Comparison of ENCODE assay signal across 8 cellular contexts in the genomic region with DNA sequence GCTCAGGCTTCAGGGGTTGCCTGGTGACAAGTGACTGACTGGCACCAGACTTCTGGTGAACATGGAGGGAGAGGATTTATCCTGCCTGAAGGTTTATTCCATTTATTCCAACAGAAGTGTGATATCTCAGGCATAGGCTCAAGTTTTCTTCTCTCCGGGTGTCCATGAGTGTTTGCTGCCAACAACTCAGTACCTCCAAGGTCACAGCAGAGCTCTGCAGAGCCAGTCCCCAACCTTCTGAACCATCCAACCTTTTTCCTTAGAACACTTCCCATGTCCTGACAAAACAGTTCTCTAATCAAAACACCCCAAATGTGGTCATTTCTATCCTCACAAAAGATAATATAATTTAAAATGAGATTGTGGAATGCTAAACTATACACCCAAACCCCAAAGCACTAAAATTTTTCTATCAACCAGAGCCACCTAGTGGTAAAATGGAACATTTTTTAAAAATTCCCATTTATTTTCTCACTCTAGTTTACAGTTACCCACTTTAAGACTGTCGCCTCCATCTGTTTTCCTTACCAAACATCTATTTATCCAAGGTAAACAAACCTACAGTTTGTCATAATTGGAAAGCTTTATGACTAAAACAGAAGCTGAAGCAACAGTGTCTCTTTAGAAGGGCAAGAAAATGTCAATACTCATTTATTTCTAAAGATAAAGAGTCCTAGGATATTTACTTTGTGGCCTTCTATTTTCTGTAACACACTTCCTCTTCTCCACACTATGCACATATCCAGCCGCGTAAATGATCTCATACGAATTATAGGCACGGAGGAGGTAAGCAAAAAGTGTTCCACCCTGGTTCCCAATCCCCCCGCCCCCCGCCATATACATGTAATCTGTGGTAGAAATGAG. TPM values are rescaled to one million over a fixed set of nuclear protein-coding genes. Genes with fewer than 3 reads are reported as not detected.
DNase-seq lines count a peak whose midpoint lies in the region; ATAC-seq, FAIRE-seq and TF ChIP-seq lines count a peak whose summit lies in the region.

No MANE protein-coding gene starts in this region.

- no peak for TF ChIP-seq POLR2A in HepG2 (IDR thresholded peaks at IDR 0.05; ENCODE audit: insufficient read depth in 1 of 2, low read depth in 2 of 2, low read length in 2 of 2)

- H3K36me3 Mint-ChIP-seq in brain: no peaks in the 10 kb centered on the region

- H3K4me3 Mint-ChIP-seq in brain: no peak overlapping the region

- FAIRE-seq in HepG2 (lab: Jason Lieb, UNC): no peak

- intact Hi-C loops in HepG2 (cut with micrococcal nuclease; ENCODE audit: unreplicated experiment): loop anchor here (1.0 to 2.0 kb wide), 5 partner anchors 55 to 231 kb away; no protein-coding TSS in a partner anchor

- H3K4me3 ChIP-seq in HepG2 (replicated peaks in 1 of 3; ENCODE audit: insufficient read depth in 1 of 3, low read depth in 2 of 3, low read length in 3 of 3): no peak overlapping the region

- peak; percentile 67 for ATAC-seq in HepG2
- no peak for ATAC-seq in HG03135 (IDR thresholded peaks at IDR 0.05; ENCODE audit: unreplicated experiment)
- no peak for ATAC-seq in HG02840 (IDR thresholded peaks at IDR 0.05; ENCODE audit: low FRiP score, unreplicated experiment)

- POLR2A ChIA-PET in HepG2 (lab: Yijun Ruan, JAX): interaction anchor here (0.9 kb wide), 1 partner anchor 104 kb away, joined by 3 read pairs; a partner anchor contains a TSS

- no peak overlapping the region for H2AFZ ChIP-seq in HepG2 (ENCODE audit: low read length)

- no peaks in the 10 kb centered on the region for H3K36me3 ChIP-seq in HepG2 (replicated peaks in 1 of 2; ENCODE audit: control insufficient read depth in 1 of 2, insufficient read depth in 2 of 2, low read length in 2 of 2)

- H3K9me3 Mint-ChIP-seq in brain: no peaks in the 10 kb centered on the region

- no peak overlapping the region for H3K9ac ChIP-seq in HepG2 (ENCODE audit: insufficient read depth, low read depth, low read length)

- no peaks in the 10 kb centered on the region for H3K27me3 ChIP-seq in HepG2 (ENCODE audit: control insufficient read depth in 1 of 2, insufficient read depth in 2 of 2, low read length in 2 of 2)

- TF ChIP-seq CTCF in brain (conservative IDR thresholded peaks at IDR 0.05): peak; percentile 88 to 89
- peak; percentile 54 for TF ChIP-seq CTCF in HepG2 (CRISPR knock-in tag; IDR thresholded peaks at IDR 0.05)

- H3K27ac ChIP-seq in HepG2 (ENCODE audit: extremely low read length, insufficient read depth, low read length): no peak overlapping the region

- H3K4me2 ChIP-seq in HepG2 (ENCODE audit: low read depth, low read length): no peak overlapping the region

- TF ChIP-seq EP300 in HepG2 (IDR thresholded peaks at IDR 0.05; ENCODE audit: low read depth in 2 of 2, low read length in 2 of 2) (no peak; a peak in 1 of 4 replicates), HepG2 (CRISPR knock-in tag; IDR thresholded peaks at IDR 0.05; ENCODE audit: borderline replicate concordance) (no peak)

- peak overlapping the region in 1 of 5 experiments; percentile 43 for H3K27ac Mint-ChIP-seq in brain

- peaks cover 6% of the 10 kb centered on the region for H3K27me3 Mint-ChIP-seq in brain

- H4K20me1 ChIP-seq in HepG2 (ENCODE audit: insufficient read depth, low read length): no peaks in the 10 kb centered on the region

- CTCF ChIA-PET in HepG2 (lab: Yijun Ruan, JAX; ENCODE audit: low intra/inter-chr PET ratio, low total read pairs): interaction anchor here (1.6 to 3.2 kb wide), 3 partner anchors 140 to 232 kb away, joined by 11 to 29 read pairs (median 15); no protein-coding TSS in a partner anchor

- H3K79me2 ChIP-seq in HepG2 (ENCODE audit: insufficient read depth, low read length): no peaks in the 10 kb centered on the region

- DNase-seq in NCI-H1417 (lab: John Stamatoyannopoulos, UW): peak; percentile 7 to 56 (median 22)
- no peak for DNase-seq in NCI-H1417 treated with DMSO at 0.1 percent for 48 hours (lab: John Stamatoyannopoulos, UW)
- peak; percentile 2 for DNase-seq in NCI-H1105 (lab: John Stamatoyannopoulos, UW)
- DNase-seq in HepG2 (ENCODE audit: low spot score): no peak
- DNase-seq in putamen (ENCODE audit: low spot score): no peak

- WGBS in HepG2 (ENCODE audit: low lambda C conversion rate): 24% methylated on average over 8 of the region's 8 CpGs

- no TSS peak for BruUV-seq in HepG2 (replicated peaks; lab: Mats Ljungman, UMichigan)

- in situ Hi-C loops in HepG2 (cut with HindIII; ENCODE audit: extremely low pct_ligation_motif_present, low pct_unique_long_range_greater_than_20kb): loop anchor here (5.0 kb wide), 1 partner anchor 183 kb away; no protein-coding TSS in a partner anchor

- peaks cover 40% of the 10 kb centered on the region for H3K4me1 ChIP-seq in HepG2 (ENCODE audit: insufficient read depth, low read length)

- H3K9me3 ChIP-seq in HepG2 (ENCODE audit: low read length): no peaks in the 10 kb centered on the region

- TF ChIP-seq RAD21 in HepG2 (CRISPR knock-in tag; IDR thresholded peaks at IDR 0.05): peak; percentile 44; the same call in 1 of the 2 replicates

- H3K4me1 Mint-ChIP-seq in brain: peaks cover 30% of the 10 kb centered on the region

TF ChIP-seq in HepG2, 621 proteins besides CTCF, POLR2A, EP300 and RAD21:
- TF ChIP-seq, protein P1, sequence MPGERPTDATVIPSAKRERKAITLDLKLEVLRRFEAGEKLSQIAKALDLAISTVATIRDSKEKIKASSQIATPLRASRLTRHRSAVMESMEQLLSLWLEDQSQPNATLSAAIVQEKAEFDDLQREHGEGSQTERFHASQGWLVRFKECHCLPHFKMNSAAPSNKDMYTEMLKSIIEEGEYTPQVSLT (CRISPR knock-in tag; IDR thresholded peaks at IDR 0.05; ENCODE audit: borderline replicate concordance, low read depth): no peak
- TF ChIP-seq ETV6 (CRISPR knock-in tag; conservative IDR thresholded peaks at IDR 0.05): no peak
- TF ChIP-seq, protein P2, sequence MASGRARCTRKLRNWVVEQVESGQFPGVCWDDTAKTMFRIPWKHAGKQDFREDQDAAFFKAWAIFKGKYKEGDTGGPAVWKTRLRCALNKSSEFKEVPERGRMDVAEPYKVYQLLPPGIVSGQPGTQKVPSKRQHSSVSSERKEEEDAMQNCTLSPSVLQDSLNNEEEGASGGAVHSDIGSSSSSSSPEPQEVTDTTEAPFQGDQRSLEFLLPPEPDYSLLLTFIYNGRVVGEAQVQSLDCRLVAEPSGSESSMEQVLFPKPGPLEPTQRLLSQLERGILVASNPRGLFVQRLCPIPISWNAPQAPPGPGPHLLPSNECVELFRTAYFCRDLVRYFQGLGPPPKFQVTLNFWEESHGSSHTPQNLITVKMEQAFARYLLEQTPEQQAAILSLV (CRISPR knock-in tag; IDR thresholded peaks at IDR 0.05; ENCODE audit: borderline replicate concordance): no peak
- TF ChIP-seq ELF3 (CRISPR knock-in tag; IDR thresholded peaks at IDR 0.05): peak; percentile 40; the same call in 1 of the 2 replicates
- no peak for TF ChIP-seq CHCHD3 (CRISPR knock-in tag; IDR thresholded peaks at IDR 0.05)
- no peak for TF ChIP-seq ZNF891 (CRISPR knock-in tag; IDR thresholded peaks at IDR 0.05)
- peak; percentile 62 for TF ChIP-seq STAG1 (CRISPR knock-in tag; IDR thresholded peaks at IDR 0.05)
- 0 out of 2 replicates have a peak, but pooled peaks have one; percentile 58 for TF ChIP-seq SMC3 (IDR thresholded peaks at IDR 0.05; ENCODE audit: low read length)
TF ChIP-seq in HepG2: peak in this region for 3.

RNA-seq across cellular contexts. Expression of a gene that starts 39.5 kb away (rescaled TPM):
- 2.9 TPM for polyA plus RNA-seq in brain (ENCODE audit: insufficient read depth, low read depth, low replicate concordance)
- total RNA-seq in HepG2 (2016; rRNA removed; fragmentation: Illumina TruSeq; extraction: Trizol): not detected in 2 replicates
- not detected in 2 replicates for total RNA-seq in HepG2 (2016; cell fraction: cytosol; rRNA removed; fragmentation: Illumina TruSeq; extraction: Trizol; ENCODE audit: low read depth)
- not detected in 2 replicates for total RNA-seq in HepG2 (2016; cell fraction: insoluble cytoplasmic fraction; rRNA removed; fragmentation: Illumina TruSeq; extraction: Trizol)
- total RNA-seq in HepG2 (2016; cell fraction: membrane; rRNA removed; fragmentation: Illumina TruSeq; extraction: Trizol): not detected in 2 replicates
- not detected in 2 replicates for total RNA-seq in HepG2 (2016; cell fraction: nucleus; rRNA removed; fragmentation: Illumina TruSeq; extraction: Trizol)
- polyA plus RNA-seq in HepG2 (2011; rRNA removed): 0.03 TPM in 2 replicates
- polyA plus RNA-seq in HepG2 (2011; cell fraction: cytosol; rRNA removed): 0.03 TPM in 1 of 2 replicates, not detected in the other
- polyA plus RNA-seq in HepG2 (2011; cell fraction: nucleus; rRNA removed): 0.05 TPM in 1 of 2 replicates, not detected in the other
- polyA plus RNA-seq in HepG2 (2012): not detected in 2 replicates
- polyA plus RNA-seq in HepG2 (2016; cell fraction: cytosol; fragmentation: Illumina TruSeq; extraction: Trizol; ENCODE audit: low read depth): not detected in 2 replicates
- not detected in 2 replicates for polyA plus RNA-seq in HepG2 (2016; cell fraction: insoluble cytoplasmic fraction; fragmentation: Illumina TruSeq; extraction: Trizol; ENCODE audit: low read depth)
- not detected in 2 replicates for polyA plus RNA-seq in HepG2 (2016; cell fraction: membrane; fragmentation: Illumina TruSeq; extraction: Trizol; ENCODE audit: low read depth)
- not detected in 2 replicates for polyA plus RNA-seq in HepG2 (2016; cell fraction: nucleus; fragmentation: Illumina TruSeq; extraction: Trizol; ENCODE audit: insufficient read depth, low read depth)
- 0.05 TPM in 1 of 2 replicates, not detected in the other for polyA minus RNA-seq in HepG2 (2011; rRNA and poly(A)+ RNA removed; ENCODE audit: low replicate concordance)
- polyA minus RNA-seq in HepG2 (2011; cell fraction: cytosol; rRNA and poly(A)+ RNA removed): not detected in 2 replicates
- not detected in 2 replicates for polyA minus RNA-seq in HepG2 (2011; cell fraction: nucleus; rRNA and poly(A)+ RNA removed)

Comparison
In these comparisons a context has a peak if more than half of its experiments do, and no peak if none do; other contexts are left out.
1. DNase-seq: peak in NCI-H1417 (3 of 3) and NCI-H1105 (single experiment); none in NCI-H1417 treated with DMSO at 0.1 percent for 48 hours (single experiment), HepG2 (single experiment) and putamen (single experiment).